In the genomic region with DNA sequence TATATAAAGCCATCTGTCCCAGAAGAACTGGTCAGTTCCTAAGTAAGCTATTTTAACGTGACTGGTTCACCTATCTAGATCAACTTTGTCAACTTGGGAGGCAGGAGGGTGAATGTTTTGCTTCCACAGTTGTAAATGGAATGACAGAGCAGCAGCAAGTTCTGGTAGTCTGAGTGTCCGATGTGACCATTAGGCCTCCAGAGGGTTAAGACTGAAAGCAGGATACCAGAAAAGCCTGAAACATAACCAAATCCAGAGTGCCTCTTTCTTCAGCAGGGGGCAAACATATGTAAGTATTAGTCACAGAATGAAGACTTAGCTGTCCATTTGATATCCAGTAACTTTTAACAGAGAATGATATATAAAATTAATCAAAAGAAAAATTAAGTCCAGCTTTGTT, we compare ENCODE assay signal across 26 cellular contexts. TPM values are rescaled to one million over a fixed set of nuclear protein-coding genes. Genes with fewer than 3 reads are reported as not detected.
"Had no signal": no experiment of that assay in that cellular context is flagged by ENCODE, and none has a peak within 500 bp of the region (broad histone marks: within the 10 kb centered on the region; RNA-seq: fewer than 3 reads in every experiment).

No MANE protein-coding gene starts in this region.

- ATAC-seq: Panc1, PC-3 had no signal

- H3K36me3 ChIP-seq: SJCRH30 had no signal

- H3K4me3 ChIP-seq: SJCRH30, SK-N-MC had no signal

- H3K27ac ChIP-seq: RWPE1, SJCRH30, SK-N-MC had no signal

- DNase-seq: KBM-7; MV-4-11; NCI-H1048; NCI-H1105; NCI-H1417; NCI-H146; NCI-H1694 treated with DMSO at 0.1 percent for 48 hours; NCI-H1930; NCI-H2081; NCI-H2107; NCI-H2227 treated with DMSO at 0.1 percent for 48 hours; NCI-H524; NCI-H526 treated with DMSO at 0.1 percent for 48 hours; NCI-H748 treated with DMSO at 0.1 percent for 48 hours; NK-92 treated with Interleukin-12 subunit alpha and Interleukin-12 subunit beta, amount 100 ng/mL, for 24 hours; PC-3; SHP77; SJCRH30 had no signal

- H3K9me3 ChIP-seq: SJCRH30 had no signal

- H3K4me1 ChIP-seq: SJCRH30 had no signal

RNA-seq across cellular contexts. Expression of a gene that starts 9.2 kb away (rescaled TPM):
- total RNA-seq: HT-29, LHCN-M2, MCF 10A, NCI-H460, OCI-LY7, SJCRH30 had no signal

RNA-seq across cellular contexts. Expression of a gene that starts 14.9 kb away (rescaled TPM):
- total RNA-seq: HT-29, LHCN-M2, MCF 10A, NCI-H460, OCI-LY7, SJCRH30 had no signal

RNA-seq across cellular contexts. Expression of a gene that starts 22.2 kb away (rescaled TPM):
- total RNA-seq: HT-29, LHCN-M2, MCF 10A, NCI-H460, OCI-LY7, PC-3 had no signal

RNA-seq across cellular contexts. Expression of a gene that starts 36.8 kb away (rescaled TPM):
- total RNA-seq: HT-29, MCF 10A, OCI-LY7 had no signal

RNA-seq across cellular contexts. Expression of a gene that starts 43.7 kb away (rescaled TPM):
- total RNA-seq: HT-29, MCF 10A, NCI-H460, OCI-LY7, PC-3 had no signal
